Comparison of ENCODE assay signal across 15 cellular contexts in the genomic region with DNA sequence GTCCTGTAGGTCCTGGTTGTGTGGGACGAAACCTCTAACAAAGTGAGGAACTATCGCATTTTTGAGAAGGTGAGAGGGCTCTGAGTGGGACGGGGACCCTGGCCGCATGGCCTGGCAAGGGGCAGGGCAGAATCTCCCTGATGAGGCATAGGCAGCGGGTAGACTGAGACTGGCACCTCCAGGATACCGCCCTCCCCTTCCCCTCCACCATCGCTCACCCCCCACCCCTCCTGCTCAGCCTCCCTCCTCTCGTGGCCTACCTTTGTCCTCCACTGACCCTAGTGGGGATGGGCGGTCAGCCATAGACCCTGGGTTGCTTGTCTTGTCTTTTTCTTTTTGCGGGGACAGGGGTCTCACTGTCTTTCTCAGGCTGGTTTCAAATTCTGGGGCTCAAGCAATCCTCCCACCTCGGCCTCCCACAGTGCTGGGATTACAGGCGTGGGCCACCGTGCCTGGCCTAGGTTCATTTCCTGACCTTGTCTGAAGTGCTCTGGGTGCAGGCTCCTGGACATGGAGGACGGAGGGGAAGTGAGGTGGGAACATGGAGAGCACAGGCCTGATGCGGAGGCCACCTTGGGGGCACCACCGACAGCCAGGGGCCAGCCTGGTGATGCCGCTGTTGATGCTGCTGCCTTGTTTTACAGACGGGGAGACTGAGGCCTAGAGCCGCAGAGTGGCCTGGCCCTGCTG. TPM values are rescaled to one million over a fixed set of nuclear protein-coding genes. Genes with fewer than 3 reads are reported as not detected.
A peak's percentile ranks its signal among the peaks of the same experiment; 100 is the strongest.
DNase-seq lines count a peak whose midpoint lies in the region; ATAC-seq and TF ChIP-seq lines count a peak whose summit lies in the region.
"Had no signal": no experiment of that assay in that cellular context is flagged by ENCODE, and none has a peak within 500 bp of the region (broad histone marks: within the 10 kb centered on the region; RNA-seq: fewer than 3 reads in every experiment).

No MANE protein-coding gene starts in this region.

- H2BK15ac ChIP-seq in neuronal stem cell (ENCODE audit: low read length), result no peak overlapping the region

- H3K36me3 Mint-ChIP-seq in T-helper 2 cell treated with Interferon-gamma antibody and Interleukin-4, amounts not matched to agents 5 μg/mL and 100 μg/mL, for 36 hours (ENCODE audit: low read depth), result peaks cover 33% of the 10 kb centered on the region
- peaks cover 19% of the 10 kb centered on the region for H3K36me3 Mint-ChIP-seq in activated CD8-positive, alpha-beta memory T cell treated with anti-CD3 and anti-CD28 coated beads, Interleukin-2, amount 10 ng/mL, durations not matched to agents 7 days and 5 days
- no peaks in the 10 kb centered on the region for H3K36me3 Mint-ChIP-seq in natural killer cell

- no peak overlapping the region for H3K14ac ChIP-seq in neuronal stem cell (ENCODE audit: low read length)

- no peak overlapping the region for H2BK12ac ChIP-seq in neuronal stem cell (ENCODE audit: low read length)

- no peaks in the 10 kb centered on the region for H3K9me3 ChIP-seq in neuronal stem cell (replicated peaks in 1 of 2; ENCODE audit: control insufficient read depth in 2 of 2, insufficient read depth in 1 of 2, low read depth in 1 of 2, low read length in 2 of 2)
- H3K9me3 ChIP-seq: breast epithelium, upper lobe of left lung had no signal

- no peak overlapping the region for H3K4ac ChIP-seq in neuronal stem cell (ENCODE audit: low read length)

- WGBS in neuronal stem cell (ENCODE audit: extremely low coverage in 2 of 2, insufficient read length in 2 of 2, insufficient replicate concordance in 1 of 2), 2 donors, result no CpG with 5 or more reads among the region's 19 CpGs

- H4K91ac ChIP-seq in neuronal stem cell (ENCODE audit: low read depth, low read length, poor library complexity), result no peak overlapping the region

- H3K4me1 ChIP-seq in neuronal stem cell (ENCODE audit: control insufficient read depth in 2 of 2, insufficient read depth in 1 of 2, low read depth in 1 of 2, low read length in 2 of 2), result peaks cover 6 to 11% of the 10 kb centered on the region in 2 donors
- H3K4me1 ChIP-seq: breast epithelium had no signal

- no peak overlapping the region for H2BK5ac ChIP-seq in neuronal stem cell (ENCODE audit: low read length)

- no peaks in the 10 kb centered on the region for H3K27me3 ChIP-seq in neuronal stem cell (ENCODE audit: control insufficient read depth in 3 of 3, insufficient read depth in 3 of 3, low read depth in 1 of 3, low read length in 3 of 3)
- H3K27me3 ChIP-seq: breast epithelium, upper lobe of left lung had no signal

- H3K9me3 Mint-ChIP-seq in T-helper 2 cell treated with Interferon-gamma antibody and Interleukin-4, amounts not matched to agents 5 μg/mL and 100 μg/mL, for 36 hours, result no peaks in the 10 kb centered on the region
- no peaks in the 10 kb centered on the region for H3K9me3 Mint-ChIP-seq in activated CD8-positive, alpha-beta memory T cell treated with anti-CD3 and anti-CD28 coated beads, Interleukin-2, amount 10 ng/mL, durations not matched to agents 7 days and 5 days (ENCODE audit: low read depth)
- H3K9me3 Mint-ChIP-seq in natural killer cell, result no peaks in the 10 kb centered on the region

- H3K27ac ChIP-seq in neuronal stem cell (replicated peaks; ENCODE audit: low read length), result no peak overlapping the region
- H3K27ac ChIP-seq: 22Rv1, breast epithelium had no signal

- ATAC-seq in activated CD8-positive, alpha-beta memory T cell treated with anti-CD3 and anti-CD28 coated beads, Interleukin-2, amount 10 ng/mL, durations not matched to agents 7 days and 5 days, result no peak
- ATAC-seq in natural killer cell, result no peak
- ATAC-seq in HG02970 (IDR thresholded peaks at IDR 0.05; ENCODE audit: low FRiP score, unreplicated experiment), result no peak
- no peak for ATAC-seq in HG02623 (IDR thresholded peaks at IDR 0.05; ENCODE audit: unreplicated experiment)

- peak overlapping the region; percentile 45 for H3K27ac Mint-ChIP-seq in T-helper 2 cell treated with Interferon-gamma antibody and Interleukin-4, amounts not matched to agents 5 μg/mL and 100 μg/mL, for 36 hours
- H3K27ac Mint-ChIP-seq in activated CD8-positive, alpha-beta memory T cell treated with anti-CD3 and anti-CD28 coated beads, Interleukin-2, amount 10 ng/mL, durations not matched to agents 7 days and 5 days, result peak overlapping the region; percentile 33
- peak overlapping the region; percentile 84 to 88 for H3K27ac Mint-ChIP-seq in natural killer cell

- H3K4me3 Mint-ChIP-seq in T-helper 2 cell treated with Interferon-gamma antibody and Interleukin-4, amounts not matched to agents 5 μg/mL and 100 μg/mL, for 36 hours, result no peak overlapping the region
- no peak overlapping the region for H3K4me3 Mint-ChIP-seq in activated CD8-positive, alpha-beta memory T cell treated with anti-CD3 and anti-CD28 coated beads, Interleukin-2, amount 10 ng/mL, durations not matched to agents 7 days and 5 days
- no peak overlapping the region for H3K4me3 Mint-ChIP-seq in natural killer cell

- H3K36me3 ChIP-seq in neuronal stem cell (replicated peaks in 1 of 2; ENCODE audit: control insufficient read depth in 2 of 2, insufficient read depth in 2 of 2, low read length in 2 of 2), result peaks cover 27 to 65% of the 10 kb centered on the region in 2 donors

- intact Hi-C loops in natural killer cell (cut with micrococcal nuclease), result no loop called here

- H3K4me3 ChIP-seq in neuronal stem cell (ENCODE audit: low read length in 2 of 2), result no peak overlapping the region
- H3K4me3 ChIP-seq: breast epithelium, upper lobe of left lung had no signal

- H2AFZ ChIP-seq in neuronal stem cell (ENCODE audit: low read length), result no peak overlapping the region

- H3K9ac ChIP-seq in neuronal stem cell (ENCODE audit: low read depth, low read length, poor library complexity), result no peak overlapping the region

- H3K79me1 ChIP-seq in neuronal stem cell (ENCODE audit: low read depth, low read length), result peaks cover 2% of the 10 kb centered on the region

- H2AK5ac ChIP-seq in neuronal stem cell (ENCODE audit: low read depth, low read length), result no peak overlapping the region

- no peak for TF ChIP-seq CTCF in GM20000 (IDR thresholded peaks at IDR 0.05; ENCODE audit: extremely low read depth, missing control alignments)
- TF ChIP-seq CTCF in natural killer cell (IDR thresholded peaks at IDR 0.05), result no peak

- H3K4me2 ChIP-seq in neuronal stem cell (ENCODE audit: insufficient read depth, low read length, poor library complexity, severe bottlenecking), result no peak overlapping the region

- CTCF ChIA-PET in activated CD8-positive, alpha-beta memory T cell treated with anti-CD3 and anti-CD28 coated beads, Interleukin-2, amount 10 ng/mL, durations not matched to agents 7 days and 5 days (lab: Charles Lee), result interaction anchor here (1.5 kb wide), 1 partner anchor 17 kb away, joined by 3 read pairs; no protein-coding TSS in a partner anchor

- no peak overlapping the region for H2BK120ac ChIP-seq in neuronal stem cell (ENCODE audit: low read depth, low read length)

- no peak overlapping the region for H3K18ac ChIP-seq in neuronal stem cell (ENCODE audit: low read length)

- no peak overlapping the region for H3K23ac ChIP-seq in neuronal stem cell (ENCODE audit: low read depth, low read length, poor library complexity)

- peaks cover 25% of the 10 kb centered on the region for H3K4me1 Mint-ChIP-seq in T-helper 2 cell treated with Interferon-gamma antibody and Interleukin-4, amounts not matched to agents 5 μg/mL and 100 μg/mL, for 36 hours (ENCODE audit: low read depth)
- H3K4me1 Mint-ChIP-seq in activated CD8-positive, alpha-beta memory T cell treated with anti-CD3 and anti-CD28 coated beads, Interleukin-2, amount 10 ng/mL, durations not matched to agents 7 days and 5 days, result peaks cover 48% of the 10 kb centered on the region
- peaks cover 35 to 74% of the 10 kb centered on the region in 2 donors for H3K4me1 Mint-ChIP-seq in natural killer cell

- DNase-seq in T-helper 2 cell treated with Interferon-gamma antibody and Interleukin-4, amounts not matched to agents 5 μg/mL and 100 μg/mL, for 36 hours (ENCODE audit: low spot score), result no peak
- no peak for DNase-seq in T-helper 2 cell
- peak; percentile 16 for DNase-seq in GM20000 (ENCODE audit: low spot score)
- DNase-seq in activated CD8-positive, alpha-beta memory T cell treated with anti-CD3 and anti-CD28 coated beads, Interleukin-2, amount 10 ng/mL, durations not matched to agents 7 days and 5 days, result no peak
- no peak for DNase-seq in natural killer cell
- no peak for DNase-seq in neuronal stem cell (ENCODE audit: low spot score)
- DNase-seq: Calu3, NCI-H1105 treated with DMSO at 0.1 percent for 48 hours, NCI-H524 treated with DMSO at 0.1 percent for 48 hours, occipital lobe had no signal

- no peaks in the 10 kb centered on the region for H3K27me3 Mint-ChIP-seq in T-helper 2 cell treated with Interferon-gamma antibody and Interleukin-4, amounts not matched to agents 5 μg/mL and 100 μg/mL, for 36 hours (ENCODE audit: low read depth)
- H3K27me3 Mint-ChIP-seq in activated CD8-positive, alpha-beta memory T cell treated with anti-CD3 and anti-CD28 coated beads, Interleukin-2, amount 10 ng/mL, durations not matched to agents 7 days and 5 days, result no peaks in the 10 kb centered on the region
- H3K27me3 Mint-ChIP-seq in natural killer cell (ENCODE audit: low read depth in 2 of 2), result no peaks in the 10 kb centered on the region

- no peak overlapping the region for H4K8ac ChIP-seq in neuronal stem cell (ENCODE audit: low read depth, low read length)

RNA-seq across cellular contexts. Expression of a gene that starts 10.5 kb away (rescaled TPM):
- 100 to 1,000 TPM; 251 to 260 TPM for total RNA-seq in activated CD8-positive, alpha-beta memory T cell treated with anti-CD3 and anti-CD28 coated beads, Interleukin-2, amount 10 ng/mL, durations not matched to agents 7 days and 5 days
- total RNA-seq in natural killer cell, result 100 to 1,000 TPM; 383 to 465 (median 452) TPM
- 169 TPM for polyA plus RNA-seq in neuronal stem cell (2013, experiment 1 of 2)
- 159 TPM for polyA plus RNA-seq in neuronal stem cell (2013, experiment 2 of 2)

RNA-seq across cellular contexts. Expression of a gene that starts 40.2 kb away (rescaled TPM):
- 100 to 1,000 TPM in 1 of 2 experiments, 10 to 100 TPM in 1; 88.0 to 105 TPM for total RNA-seq in activated CD8-positive, alpha-beta memory T cell treated with anti-CD3 and anti-CD28 coated beads, Interleukin-2, amount 10 ng/mL, durations not matched to agents 7 days and 5 days
- total RNA-seq in natural killer cell, result 100 to 1,000 TPM; 213 to 283 (median 221) TPM
- polyA plus RNA-seq in neuronal stem cell (2013, experiment 1 of 2), result 8.1 TPM
- 8.7 TPM for polyA plus RNA-seq in neuronal stem cell (2013, experiment 2 of 2)

Comparison
In these comparisons a context has a peak if more than half of its experiments do, and no peak if none do; other contexts are left out.
1. H3K27ac Mint-ChIP-seq: peak in every context shown above with its lines; median percentile 86 in natural killer cell; 45 in T-helper 2 cell treated with Interferon-gamma antibody and Interleukin-4, amounts not matched to agents 5 μg/mL and 100 μg/mL, for 36 hours; 33 in activated CD8-positive, alpha-beta memory T cell treated with anti-CD3 and anti-CD28 coated beads, Interleukin-2, amount 10 ng/mL, durations not matched to agents 7 days and 5 days.